8 cellular contexts compared by ENCODE assay signal in the genomic region with DNA sequence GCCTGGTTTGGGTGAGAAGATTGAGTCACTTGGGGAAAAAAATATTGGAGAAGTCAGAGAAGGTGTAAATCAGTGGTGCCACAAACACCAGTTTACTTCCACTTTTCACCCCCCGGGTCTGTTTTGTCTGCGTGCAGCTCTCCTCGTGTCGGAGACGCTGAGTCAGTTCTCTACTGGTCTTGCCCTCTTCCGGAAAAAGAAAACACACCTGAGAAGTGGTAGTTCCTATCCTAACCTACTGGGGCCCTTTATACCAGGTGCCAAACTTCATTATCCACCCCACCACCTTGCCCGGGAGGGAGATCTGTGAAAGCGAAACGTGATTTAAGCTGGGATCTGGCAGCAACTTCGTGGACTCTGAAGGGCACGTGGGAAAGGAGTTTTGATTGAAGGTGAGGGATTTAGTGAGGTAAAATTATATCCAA. TPM values are rescaled to one million over a fixed set of nuclear protein-coding genes. Genes with fewer than 3 reads are reported as not detected.
A peak's percentile ranks its signal among the peaks of the same experiment; 100 is the strongest.
DNase-seq lines count a peak whose midpoint lies in the region; ATAC-seq and TF ChIP-seq lines count a peak whose summit lies in the region.

No MANE protein-coding gene starts in this region.

- peak overlapping the region; percentile 72; the same call in 1 of the 2 replicates for H2AFZ ChIP-seq in OCI-LY7 (ENCODE audit: low read length)

- peaks cover 31% of the 10 kb centered on the region for H4K20me1 ChIP-seq in OCI-LY7 (ENCODE audit: insufficient read depth, low read length)

- no peak for TF ChIP-seq EP300 in sigmoid colon (IDR thresholded peaks at IDR 0.05)

- WGBS in heart left ventricle, 4 donors, result 27 to 37% (median 32%) methylated on average over 11 of the region's 11 CpGs
- WGBS in sigmoid colon, 2 donors, result 27 to 63% methylated on average over 11 of the region's 11 CpGs

- H3K4me3 ChIP-seq in OCI-LY7 (ENCODE audit: low read depth, low read length, poor library complexity, severe bottlenecking) (peak overlapping the region; percentile 87), heart left ventricle (peak overlapping the region; percentile 46 to 99 (median 85)), sigmoid colon (peak overlapping the region; percentile 82 to 91 (median 86))

- peaks cover 40% of the 10 kb centered on the region for H3K79me2 ChIP-seq in OCI-LY7 (ENCODE audit: insufficient read depth, low read depth, low read length)

- H3K4me2 ChIP-seq in OCI-LY7 (ENCODE audit: low read length), result peak overlapping the region; percentile 91

- CTCF ChIA-PET in OCI-LY7 (lab: Charles Lee; ENCODE audit: unreplicated experiment), result interaction anchor here (1.0 kb wide), 1 partner anchor 21 kb away, joined by 3 read pairs; no protein-coding TSS in a partner anchor

- peaks cover 34% of the 10 kb centered on the region for H3K4me1 ChIP-seq in OCI-LY7 (ENCODE audit: insufficient read depth, low read length, poor library complexity, severe bottlenecking)
- H3K4me1 ChIP-seq in heart left ventricle, result peaks cover 0 to 44% (median 26%) of the 10 kb centered on the region in 12 donors
- peaks cover 0 to 37% (median 31%) of the 10 kb centered on the region in 4 donors for H3K4me1 ChIP-seq in sigmoid colon

- TSS peak; percentile 86 for BruUV-seq in OCI-LY7 (replicated peaks; lab: Mats Ljungman, UMichigan)

- TF ChIP-seq CTCF in OCI-LY7 (conservative IDR thresholded peaks at IDR 0.05; ENCODE audit: low read length) (no peak), heart left ventricle (IDR thresholded peaks at IDR 0.05) (no peak), sigmoid colon (IDR thresholded peaks at IDR 0.05) (no peak)

- H3K36me3 ChIP-seq in OCI-LY7 (ENCODE audit: insufficient read depth, low read length), result peaks cover 31% of the 10 kb centered on the region
- H3K36me3 ChIP-seq in heart left ventricle, result no peaks in the 10 kb centered on the region
- no peaks in the 10 kb centered on the region for H3K36me3 ChIP-seq in sigmoid colon

- POLR2A ChIA-PET in OCI-LY7 (lab: Charles Lee), result interaction anchor here (0.7 to 1.5 kb wide), 9 partner anchors 9 to 1296 kb away, joined by 3 to 6 read pairs (median 3); partner anchors contain the start of gene RNF2

- intact Hi-C loops in OCI-LY7 (cut with micrococcal nuclease; ENCODE audit: unreplicated experiment), result loop anchor here (1.0 to 10.0 kb wide), 8 partner anchors 161 to 1263 kb away; partner anchors contain the start of genes EDEM3, ODR4, RNF2 and SWT1
- intact Hi-C loops in heart left ventricle (cut with DNase I), result loop anchor here in 9 of 10 donors (2.0 to 10.0 kb wide), 6 partner anchors 277 to 354 kb away; no protein-coding TSS in a partner anchor
- intact Hi-C loops in sigmoid colon (cut with DNase I), result loop anchor here (2.0 to 10.0 kb wide), 2 partner anchors 161 to 357 kb away; partner anchors contain the start of genes SWT1 and TRMT1L

- ATAC-seq in GM19324 (IDR thresholded peaks at IDR 0.05; ENCODE audit: low FRiP score, unreplicated experiment) (peak; percentile 41), HG03432 (IDR thresholded peaks at IDR 0.05; ENCODE audit: unreplicated experiment) (peak; percentile 38), heart left ventricle (peak in 2 of 4 donors; percentile 2 to 3)

- H3K9me3 ChIP-seq in OCI-LY7 (ENCODE audit: low read length), result no peaks in the 10 kb centered on the region
- peaks cover 0 to 3% (median 0%) of the 10 kb centered on the region in 12 donors for H3K9me3 ChIP-seq in heart left ventricle
- H3K9me3 ChIP-seq in sigmoid colon, result no peaks in the 10 kb centered on the region

- peak overlapping the region; percentile 83 for H3K27ac ChIP-seq in OCI-LY7 (ENCODE audit: low read depth, low read length, poor library complexity, severe bottlenecking)
- peak overlapping the region; percentile 87 to 99 (median 96) for H3K27ac ChIP-seq in heart left ventricle
- H3K27ac ChIP-seq in sigmoid colon, result peak overlapping the region; percentile 95 to 98 (median 96)

- no peaks in the 10 kb centered on the region for H3K27me3 ChIP-seq in heart left ventricle
- H3K27me3 ChIP-seq in sigmoid colon, result no peaks in the 10 kb centered on the region

- DNase-seq in C1 segment of cervical spinal cord (lab: John Stamatoyannopoulos, UW) (peak in 8 of 14 donors; percentile 41 to 72 (median 57)), OCI-LY7 (ENCODE audit: low spot score) (peak; percentile 65), heart left ventricle (peak in 3 of 5 donors; percentile 32 to 42 (median 33)), sigmoid colon (peak; percentile 65), amniotic stem cell (lab: John Stamatoyannopoulos, UW) (no peak)
- peak; percentile 63 for DNase-seq in activated gamma-delta T cell treated with anti-CD3 and anti-CD28 coated beads, Interleukin-2, amount 50 U/mL, for 16 hours (ENCODE audit: low read depth)

- TF ChIP-seq POLR2A in heart left ventricle (IDR thresholded peaks at IDR 0.05) (no peak), sigmoid colon (IDR thresholded peaks at IDR 0.05) (no peak)

- no peaks in the 10 kb centered on the region for H3K9me2 ChIP-seq in OCI-LY7 (ENCODE audit: insufficient read depth, low read length)

RNA-seq across cellular contexts. Expression of gene IVNS1ABP, which starts 0.9 kb away (rescaled TPM):
- 50.7 and 54.0 TPM in 2 replicates for total RNA-seq in OCI-LY7 (2014; rRNA removed; shearing (Covaris generic))
- total RNA-seq in OCI-LY7 (2022) (74.0 and 81.1 TPM in 2 replicates), heart left ventricle (10 to 100 TPM; 24.7 to 95.2 (median 60.6) TPM), sigmoid colon (10 to 100 TPM; 29.8 to 36.0 (median 31.2) TPM)
- polyA plus RNA-seq in heart left ventricle (10 to 100 TPM; 27.5 to 38.5 TPM), sigmoid colon (10 to 100 TPM; 49.4 to 85.9 (median 57.3) TPM)
